In the genomic region with DNA sequence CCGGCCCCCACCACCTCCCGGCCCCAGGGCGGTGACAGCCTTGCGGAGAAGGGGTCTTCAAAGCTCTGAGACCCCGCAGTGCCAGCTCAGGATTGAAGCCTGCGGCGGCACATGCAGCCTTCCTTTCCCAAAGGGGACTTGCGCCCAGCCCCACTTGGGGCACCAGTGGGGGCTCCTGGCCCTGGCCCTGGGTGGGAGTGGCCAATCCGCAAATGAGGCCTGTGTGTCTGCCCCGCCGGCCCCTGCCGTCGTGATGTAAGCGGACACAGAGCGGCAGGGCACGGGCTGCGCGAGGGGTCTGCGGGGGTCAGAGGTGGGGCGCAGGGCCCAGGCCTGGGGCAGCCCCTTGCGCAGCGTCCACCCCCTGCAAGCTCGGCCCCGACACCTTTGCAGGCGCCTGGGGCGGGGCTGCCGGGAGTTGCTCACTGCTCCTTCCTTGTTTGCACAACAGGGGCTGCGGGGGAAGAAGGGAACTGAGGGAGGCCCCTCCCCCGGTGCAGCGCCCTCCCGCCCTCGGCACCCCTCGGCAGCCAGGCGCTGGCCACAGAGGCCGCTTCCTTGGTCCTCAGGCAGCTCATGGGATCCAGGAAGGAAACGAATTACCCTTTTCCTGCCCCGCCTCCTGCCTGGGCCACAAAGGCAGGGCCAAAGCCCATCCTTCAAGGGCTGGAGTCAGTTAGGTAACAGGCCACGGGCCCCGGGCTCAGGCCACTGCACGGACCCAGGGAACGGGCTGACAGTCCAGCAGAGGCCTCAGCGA, we compare ENCODE assay signal across 8 cellular contexts. TPM values are rescaled to one million over a fixed set of nuclear protein-coding genes. Genes with fewer than 3 reads are reported as not detected.
A peak's percentile ranks its signal among the peaks of the same experiment; 100 is the strongest.
DNase-seq lines count a peak whose midpoint lies in the region; ATAC-seq and TF ChIP-seq lines count a peak whose summit lies in the region.

No MANE protein-coding gene starts in this region.

- H3K36me3 Mint-ChIP-seq in activated CD8-positive, alpha-beta T cell treated with anti-CD3 and anti-CD28 coated beads, Interleukin-2, amount 10 ng/mL, durations not matched to agents 7 days and 5 days (ENCODE audit: low read depth) = peaks cover 27% of the 10 kb centered on the region

- H3K27me3 ChIP-seq in right atrium auricular region = no peaks in the 10 kb centered on the region

- peak overlapping the region; percentile 38 to 68 for H3K4me3 ChIP-seq in right atrium auricular region

- H3K27ac Mint-ChIP-seq in activated CD8-positive, alpha-beta T cell treated with anti-CD3 and anti-CD28 coated beads, Interleukin-2, amount 10 ng/mL, durations not matched to agents 7 days and 5 days = peak overlapping the region; percentile 15

- ATAC-seq in HG03354 (IDR thresholded peaks at IDR 0.05; ENCODE audit: poor library complexity, severe bottlenecking, unreplicated experiment) = peak; percentile 3
- peak; percentile 1 for ATAC-seq in activated CD8-positive, alpha-beta T cell treated with anti-CD3 and anti-CD28 coated beads, Interleukin-2, amount 10 ng/mL, durations not matched to agents 7 days and 5 days
- ATAC-seq in HG03097 (IDR thresholded peaks at IDR 0.05; ENCODE audit: low FRiP score, unreplicated experiment) = no peak
- no peak for ATAC-seq in HG03439 (IDR thresholded peaks at IDR 0.05; ENCODE audit: unreplicated experiment)
- ATAC-seq in HG03135 (IDR thresholded peaks at IDR 0.05; ENCODE audit: unreplicated experiment) = no peak

- H3K9me3 ChIP-seq in right atrium auricular region = no peaks in the 10 kb centered on the region

- CTCF ChIA-PET in activated CD8-positive, alpha-beta T cell treated with anti-CD3 and anti-CD28 coated beads, Interleukin-2, amount 10 ng/mL, durations not matched to agents 7 days and 5 days (lab: Charles Lee) = interaction anchor here (1.5 to 1.9 kb wide), 3 partner anchors 10 to 90 kb away, joined by 5 to 7 read pairs (median 7); no protein-coding TSS in a partner anchor

- no peaks in the 10 kb centered on the region for H3K36me3 ChIP-seq in right atrium auricular region

- no peak for TF ChIP-seq CTCF in right atrium auricular region (IDR thresholded peaks at IDR 0.05)

- POLR2A ChIA-PET in activated CD8-positive, alpha-beta T cell treated with anti-CD3 and anti-CD28 coated beads, Interleukin-2, amount 10 ng/mL, durations not matched to agents 7 days and 5 days (lab: Charles Lee) = interaction anchor here (0.6 kb wide), 1 partner anchor 16 kb away, joined by 4 read pairs; no protein-coding TSS in a partner anchor

- DNase-seq in CMK (ENCODE audit: low read depth) (peak; percentile 74), right atrium auricular region (ENCODE audit: low spot score) (peak; percentile 88), renal cortical epithelial cell (ENCODE audit: low read depth) (peak; percentile 61)
- peak; percentile 73 for DNase-seq in activated CD8-positive, alpha-beta T cell treated with anti-CD3 and anti-CD28 coated beads, Interleukin-2, amount 10 ng/mL, durations not matched to agents 7 days and 5 days

- H3K27ac ChIP-seq in right atrium auricular region = peak overlapping the region; percentile 76 to 90

- no peaks in the 10 kb centered on the region for H3K27me3 Mint-ChIP-seq in activated CD8-positive, alpha-beta T cell treated with anti-CD3 and anti-CD28 coated beads, Interleukin-2, amount 10 ng/mL, durations not matched to agents 7 days and 5 days (ENCODE audit: low read depth)

- no peaks in the 10 kb centered on the region for H3K9me3 Mint-ChIP-seq in activated CD8-positive, alpha-beta T cell treated with anti-CD3 and anti-CD28 coated beads, Interleukin-2, amount 10 ng/mL, durations not matched to agents 7 days and 5 days (ENCODE audit: insufficient read depth)

- H3K4me1 ChIP-seq in right atrium auricular region = peaks cover 0 to 65% of the 10 kb centered on the region in 2 donors

- peak overlapping the region; percentile 40 for H3K4me3 Mint-ChIP-seq in activated CD8-positive, alpha-beta T cell treated with anti-CD3 and anti-CD28 coated beads, Interleukin-2, amount 10 ng/mL, durations not matched to agents 7 days and 5 days

- H3K4me1 Mint-ChIP-seq in activated CD8-positive, alpha-beta T cell treated with anti-CD3 and anti-CD28 coated beads, Interleukin-2, amount 10 ng/mL, durations not matched to agents 7 days and 5 days (ENCODE audit: low read depth) = peaks cover 43% of the 10 kb centered on the region

RNA-seq across cellular contexts. Expression of gene SLC16A3, which starts 2.9 kb away (rescaled TPM):
- 100 to 1,000 TPM; 257 to 264 TPM for total RNA-seq in activated CD8-positive, alpha-beta T cell treated with anti-CD3 and anti-CD28 coated beads, Interleukin-2, amount 10 ng/mL, durations not matched to agents 7 days and 5 days
- total RNA-seq in right atrium auricular region = 10 to 100 TPM in 1 of 2 donors, 1 to 10 TPM in 1; 5.0 to 19.5 TPM
- total RNA-seq in renal cortical epithelial cell = 290 and 393 TPM in 2 replicates

RNA-seq across cellular contexts. Expression of gene CCDC57, which starts 19.1 kb away (rescaled TPM):
- 10 to 100 TPM; 78.3 to 84.7 TPM for total RNA-seq in activated CD8-positive, alpha-beta T cell treated with anti-CD3 and anti-CD28 coated beads, Interleukin-2, amount 10 ng/mL, durations not matched to agents 7 days and 5 days
- total RNA-seq in right atrium auricular region (1 to 10 TPM; 5.1 to 7.4 TPM), renal cortical epithelial cell (7.3 and 28.2 TPM in 2 replicates)

RNA-seq across cellular contexts. Expression of gene CSNK1D, which starts 41.8 kb away (rescaled TPM):
- total RNA-seq in activated CD8-positive, alpha-beta T cell treated with anti-CD3 and anti-CD28 coated beads, Interleukin-2, amount 10 ng/mL, durations not matched to agents 7 days and 5 days = 100 to 1,000 TPM in 1 of 2 experiments, 10 to 100 TPM in 1; 99.5 to 111 TPM
- total RNA-seq in right atrium auricular region = 10 to 100 TPM; 31.3 to 32.9 TPM
- 55.4 and 115 TPM in 2 replicates for total RNA-seq in renal cortical epithelial cell

Comparison
In these comparisons a context has a peak if more than half of its experiments do, and no peak if none do; other contexts are left out.
1. ATAC-seq: peak in HG03354 (single experiment) and activated CD8-positive, alpha-beta T cell treated with anti-CD3 and anti-CD28 coated beads, Interleukin-2, amount 10 ng/mL, durations not matched to agents 7 days and 5 days (single experiment); none in HG03097 (single experiment), HG03439 (single experiment) and HG03135 (single experiment).
2. RNA of gene SLC16A3, which starts 2.9 kb away (total RNA-seq): 290 to 393 TPM in renal cortical epithelial cell and 257 to 264 TPM in activated CD8-positive, alpha-beta T cell treated with anti-CD3 and anti-CD28 coated beads, Interleukin-2, amount 10 ng/mL, durations not matched to agents 7 days and 5 days; 5.0 to 19.5 TPM in right atrium auricular region; every median in the first group is over 10 times any median in the second.
3. Peak in every context shown above with its lines, with median percentiles within 50 percentile points of each other: DNase-seq.